In genomic region chr14:21251215-21251614, GRCh38 we compare ENCODE assay signal across 18 cellular contexts. TPM values are rescaled to one million over a fixed set of nuclear protein-coding genes. Genes with fewer than 3 reads are reported as not detected.
"Had no signal": no experiment of that assay in that cellular context is flagged by ENCODE, and none has a peak within 500 bp of the region (broad histone marks: within the 10 kb centered on the region; RNA-seq: fewer than 3 reads in every experiment).

No MANE protein-coding gene starts in this region.

- H3K9me3 Mint-ChIP-seq: activated CD4-positive, alpha-beta T cell treated with anti-CD3 and anti-CD28 coated beads, Interleukin-2, amount 10 ng/mL, durations not matched to agents 7 days and 5 days; natural killer cell treated with Interleukin-12 subunit alpha and Interleukin-12 subunit beta and Interleukin-15 and Interleukin-18, amount 100 ng/mL, for 72 hours; type B pancreatic cell had no signal

- H3K27me3 Mint-ChIP-seq: activated CD4-positive, alpha-beta T cell treated with anti-CD3 and anti-CD28 coated beads, Interleukin-2, amount 10 ng/mL, durations not matched to agents 7 days and 5 days; natural killer cell treated with Interleukin-12 subunit alpha and Interleukin-12 subunit beta and Interleukin-15 and Interleukin-18, amount 100 ng/mL, for 72 hours; type B pancreatic cell had no signal

- H3K4me3 Mint-ChIP-seq: activated CD4-positive, alpha-beta T cell treated with anti-CD3 and anti-CD28 coated beads, Interleukin-2, amount 10 ng/mL, durations not matched to agents 7 days and 5 days; type B pancreatic cell had no signal

- H3K27ac ChIP-seq: cardiac muscle cell, esophagus squamous epithelium, heart right ventricle, neutrophil, parathyroid adenoma, spleen had no signal

- H3K9ac ChIP-seq: parathyroid adenoma had no signal

- H3K9me3 ChIP-seq: esophagus squamous epithelium, heart right ventricle, neutrophil, spleen had no signal

- H3K27ac Mint-ChIP-seq: activated CD4-positive, alpha-beta T cell treated with anti-CD3 and anti-CD28 coated beads, Interleukin-2, amount 10 ng/mL, durations not matched to agents 7 days and 5 days; type B pancreatic cell had no signal

- H3K27me3 ChIP-seq: cardiac muscle cell, esophagus squamous epithelium, heart right ventricle, neutrophil, spleen had no signal

- ATAC-seq: heart right ventricle; stimulated activated naive CD8-positive, alpha-beta T cell treated with anti-CD3 and anti-CD28 coated beads, Interleukin-15, Interleukin-2, amounts not matched to agents 100 U/mL and 50 U/mL, for 24 hours had no signal

- H2AFZ ChIP-seq: parathyroid adenoma had no signal

- DNase-seq: activated CD4-positive, alpha-beta T cell treated with anti-CD3 and anti-CD28 coated beads, Interleukin-2, amount 10 ng/mL, durations not matched to agents 7 days and 5 days; activated CD8-positive, alpha-beta memory T cell treated with anti-CD3 and anti-CD28 coated beads for 24 hours; activated CD8-positive, alpha-beta memory T cell treated with anti-CD3 and anti-CD28 coated beads, Interleukin-2, amount 50 U/mL, for 48 hours; activated naive CD4-positive, alpha-beta T cell; dermis blood vessel endothelial cell; effector memory CD4-positive, alpha-beta T cell; esophagus squamous epithelium; heart right ventricle; spleen; stimulated activated naive CD8-positive, alpha-beta T cell treated with anti-CD3 and anti-CD28 coated beads, Interleukin-15, Interleukin-2, amounts not matched to agents 100 U/mL and 50 U/mL, for 24 hours; substantia nigra; T-helper 1 cell; T1000 had no signal

- H3K4me3 ChIP-seq: cardiac muscle cell, esophagus squamous epithelium, heart right ventricle, spleen had no signal

RNA-seq across cellular contexts. Expression of gene RPGRIP1, which starts 28.7 kb away (rescaled TPM):
- total RNA-seq: activated CD4-positive, alpha-beta T cell treated with anti-CD3 and anti-CD28 coated beads, Interleukin-2, amount 10 ng/mL, durations not matched to agents 7 days and 5 days; cardiac muscle cell; dermis blood vessel endothelial cell; esophagus squamous epithelium had no signal
